In the genomic region with DNA sequence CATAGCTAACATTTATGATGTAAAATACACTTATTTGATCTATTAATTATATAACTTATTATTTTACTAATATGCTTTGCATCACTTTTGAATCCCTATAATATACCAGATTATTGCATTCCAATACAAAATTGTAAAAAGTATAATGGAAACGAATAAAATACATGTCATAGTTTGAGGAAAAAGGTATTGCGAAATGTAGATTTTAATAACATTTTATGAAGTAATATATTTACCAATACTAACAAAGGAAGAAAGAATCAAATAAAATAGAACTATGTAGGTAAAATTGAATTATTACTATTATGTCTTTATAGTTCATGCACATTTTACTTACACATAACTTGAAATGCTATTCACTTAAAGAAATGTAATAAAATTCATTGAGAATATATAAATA, we compare ENCODE assay signal across 25 cellular contexts.
DNase-seq lines count a peak whose midpoint lies in the region; ATAC-seq, FAIRE-seq and TF ChIP-seq lines count a peak whose summit lies in the region.
"Had no signal": no experiment of that assay in that cellular context is flagged by ENCODE, and none has a peak within 500 bp of the region (broad histone marks: within the 10 kb centered on the region; RNA-seq: fewer than 3 reads in every experiment).

No MANE protein-coding gene starts in this region.

- H3K23ac ChIP-seq in IMR-90 (ENCODE audit: low read depth, low read length), result no peak overlapping the region

- H3K4me1 ChIP-seq in IMR-90 (ENCODE audit: control insufficient read depth, insufficient read depth, low read length) (no peaks in the 10 kb centered on the region), K562 (replicated peaks in 1 of 2; ENCODE audit: control insufficient read depth in 2 of 2, insufficient read depth in 2 of 2, low read length in 2 of 2) (no peaks in the 10 kb centered on the region)
- H3K4me1 ChIP-seq: A549, BE2C, HAP-1 had no signal

- H3K4ac ChIP-seq in IMR-90 (ENCODE audit: low read depth, low read length), result no peak overlapping the region

- no peaks in the 10 kb centered on the region for H3K79me2 ChIP-seq in K562 (ENCODE audit: control insufficient read depth, insufficient read depth, low read length)

- no CpG with 5 or more reads among the region's 2 CpGs for WGBS in IMR-90 (ENCODE audit: extremely low coverage in 2 of 2, insufficient read length in 1 of 2), 2 experiments
- 2% methylated on average over 2 of the region's 2 CpGs for WGBS in K562 (ENCODE audit: insufficient coverage, low coverage, missing lambda C conversion rate)

- no peak overlapping the region for H2AK5ac ChIP-seq in IMR-90 (ENCODE audit: low read depth, low read length)

- no peak overlapping the region for H4K8ac ChIP-seq in IMR-90 (ENCODE audit: low read depth in 2 of 2, low read length in 2 of 2)

- no peak for TF ChIP-seq RAD21 in IMR-90 (IDR thresholded peaks at IDR 0.05; ENCODE audit: low read length)
- TF ChIP-seq RAD21 in K562 (CRISPR knock-in tag; conservative IDR thresholded peaks at IDR 0.05 in 1 of 2, IDR thresholded peaks at IDR 0.05 in 1 of 2), result no peak

- no peak overlapping the region for H3K9ac ChIP-seq in IMR-90 (ENCODE audit: low read depth, low read length)
- no peak overlapping the region for H3K9ac ChIP-seq in K562 (ENCODE audit: insufficient read depth in 1 of 2, low read depth in 2 of 2, low read length in 2 of 2)
- H3K9ac ChIP-seq: BLaER1 treated with 17β-estradiol and CSF1 and Interleukin-3, amounts not matched to agents 10 nM and 100 nM had no signal

- H3K56ac ChIP-seq in IMR-90 (ENCODE audit: extremely low read depth, insufficient read depth, low read length), result no peak overlapping the region

- H3K4me2 ChIP-seq in IMR-90 (ENCODE audit: low read depth, low read length), result no peak overlapping the region
- no peak overlapping the region for H3K4me2 ChIP-seq in K562 (ENCODE audit: insufficient read depth, low read length)
- H3K4me2 ChIP-seq: A549; BLaER1 treated with 17β-estradiol and CSF1 and Interleukin-3, amounts not matched to agents 10 nM and 100 nM; GM23338 had no signal

- CTCF ChIA-PET in IMR-90 (lab: Yijun Ruan, JAX), result no interaction called here
- CTCF ChIA-PET in K562 (lab: Yijun Ruan, JAX; ENCODE audit: low intra/inter-chr PET ratio), result no interaction called here
- CTCF ChIA-PET in RWPE1 (lab: Yijun Ruan, JAX), result no interaction called here

- TF ChIP-seq POLR2A in IMR-90 (IDR thresholded peaks at IDR 0.05; ENCODE audit: low read depth, low read length) (no peak), K562 (conservative IDR thresholded peaks at IDR 0.05) (no peak)

- no peak overlapping the region for H3K27ac ChIP-seq in IMR-90 (ENCODE audit: insufficient read depth, low read length)
- no peak overlapping the region for H3K27ac ChIP-seq in K562 (ENCODE audit: extremely low read depth, low read depth, low read length)
- H3K27ac ChIP-seq in RWPE1, result no peak overlapping the region
- H3K27ac ChIP-seq: A549; BLaER1 treated with 17β-estradiol and CSF1 and Interleukin-3, amounts not matched to agents 10 nM and 100 nM had no signal

- H2AFZ ChIP-seq in IMR-90 (replicated peaks; ENCODE audit: low read length, poor library complexity) (no peak overlapping the region), K562 (ENCODE audit: low read depth, low read length) (no peak overlapping the region)
- H2AFZ ChIP-seq: GM23338 had no signal

- H3K9me1 ChIP-seq in IMR-90 (ENCODE audit: insufficient read depth, low read length) (no peaks in the 10 kb centered on the region), K562 (ENCODE audit: control insufficient read depth, insufficient read depth, low read length) (no peaks in the 10 kb centered on the region)

- H3K4me1 Mint-ChIP-seq in activated naive CD8-positive, alpha-beta T cell treated with anti-CD3 and anti-CD28 coated beads, Interleukin-2, amount 50 U/mL, for 24 hours, result no peaks in the 10 kb centered on the region
- H3K4me1 Mint-ChIP-seq: CD14-positive monocyte; CD8-positive, alpha-beta memory T cell; GM23338 had no signal

- no peak overlapping the region for H3K4me3 Mint-ChIP-seq in activated naive CD8-positive, alpha-beta T cell treated with anti-CD3 and anti-CD28 coated beads, Interleukin-2, amount 50 U/mL, for 24 hours
- H3K4me3 Mint-ChIP-seq: CD14-positive monocyte; CD4-positive, alpha-beta T cell; CD8-positive, alpha-beta memory T cell; GM23338; HFFc6 had no signal

- H2BK15ac ChIP-seq in IMR-90 (ENCODE audit: low read depth, low read length), result no peak overlapping the region

- no peak overlapping the region for H4K91ac ChIP-seq in IMR-90 (ENCODE audit: insufficient read depth, low read depth, low read length)

- H3K27me3 Mint-ChIP-seq in activated naive CD8-positive, alpha-beta T cell treated with anti-CD3 and anti-CD28 coated beads, Interleukin-2, amount 50 U/mL, for 24 hours, result no peaks in the 10 kb centered on the region
- H3K27me3 Mint-ChIP-seq: CD4-positive, alpha-beta T cell; CD8-positive, alpha-beta memory T cell had no signal

- POLR2A ChIA-PET in IMR-90 (lab: Charles Lee; ENCODE audit: unreplicated experiment) (no interaction called here), K562 (lab: Yijun Ruan, JAX) (no interaction called here), RWPE1 (lab: Yijun Ruan, JAX; ENCODE audit: low non-redundant PET) (no interaction called here)

- H3K27me3 ChIP-seq in IMR-90 (ENCODE audit: control insufficient read depth, insufficient read depth, low read length), result no peaks in the 10 kb centered on the region
- no peaks in the 10 kb centered on the region for H3K27me3 ChIP-seq in K562 (ENCODE audit: control insufficient read depth in 2 of 2, insufficient read depth in 2 of 2, low read length in 2 of 2)
- H3K27me3 ChIP-seq: BE2C; BLaER1 treated with 17β-estradiol and CSF1 and Interleukin-3, amounts not matched to agents 10 nM and 100 nM had no signal

- H2AK9ac ChIP-seq in IMR-90 (replicated peaks; ENCODE audit: low read depth, low read length, poor library complexity), result no peak overlapping the region

- H2BK20ac ChIP-seq in IMR-90 (ENCODE audit: low read depth, low read length), result no peak overlapping the region

- no peak for TF ChIP-seq CTCF in IMR-90 (conservative IDR thresholded peaks at IDR 0.05; ENCODE audit: low read depth, low read length)
- no peak for TF ChIP-seq CTCF in K562 (IDR thresholded peaks at IDR 0.05 in 2 of 3, conservative IDR thresholded peaks at IDR 0.05 in 1 of 3; ENCODE audit: insufficient read depth in 2 of 3, low read depth in 1 of 3, low read length in 3 of 3)
- no peak for TF ChIP-seq CTCF in RWPE1 (conservative IDR thresholded peaks at IDR 0.05; ENCODE audit: low read depth)

- DNase-seq in IMR-90, result no peak
- DNase-seq in K562 (ENCODE audit: extremely low read depth in 1 of 4, low spot score in 3 of 4), result no peak
- no peak for DNase-seq in frontal cortex (ENCODE audit: low spot score in 2 of 2)
- no peak for DNase-seq in NCI-H748 (lab: John Stamatoyannopoulos, UW; ENCODE audit: unreplicated experiment)
- no peak for DNase-seq in RWPE1 (ENCODE audit: low spot score)
- no peak for DNase-seq in activated naive CD8-positive, alpha-beta T cell treated with anti-CD3 and anti-CD28 coated beads, Interleukin-2, amount 50 U/mL, for 24 hours
- DNase-seq: ACHN; AML-193; BE2C; CD4-positive, alpha-beta T cell; CD8-positive, alpha-beta memory T cell; DMS 273 treated with DMSO at 0.1 percent for 48 hours; DMS79; EL; GDM1; HFFc6 had no signal

- in situ Hi-C loops in IMR-90 (cut with MboI; ENCODE audit: low sequenced_read_pairs) (no loop called here), K562 (cut with MboI) (no loop called here)

- no peak overlapping the region for H2BK5ac ChIP-seq in IMR-90 (ENCODE audit: low read depth, low read length, poor library complexity, severe bottlenecking)

- H3K36me3 ChIP-seq in IMR-90 (ENCODE audit: control insufficient read depth, insufficient read depth, low read length), result no peaks in the 10 kb centered on the region
- H3K36me3 ChIP-seq in K562 (ENCODE audit: control insufficient read depth, insufficient read depth, low read length), result no peaks in the 10 kb centered on the region
- H3K36me3 ChIP-seq: BE2C; BLaER1 treated with 17β-estradiol and CSF1 and Interleukin-3, amounts not matched to agents 10 nM and 100 nM; HAP-1 had no signal

- dilution Hi-C loops in IMR-90 (cut with HindIII; ENCODE audit: low sequenced_read_pairs, unreplicated experiment), result no loop called here

- no peaks in the 10 kb centered on the region for H3K36me3 Mint-ChIP-seq in activated naive CD8-positive, alpha-beta T cell treated with anti-CD3 and anti-CD28 coated beads, Interleukin-2, amount 50 U/mL, for 24 hours (ENCODE audit: low read depth)
- H3K36me3 Mint-ChIP-seq: CD14-positive monocyte; CD8-positive, alpha-beta memory T cell had no signal

- no peaks in the 10 kb centered on the region for H4K20me1 ChIP-seq in IMR-90 (ENCODE audit: insufficient read depth, low read length)
- no peaks in the 10 kb centered on the region for H4K20me1 ChIP-seq in K562 (replicated peaks; ENCODE audit: control insufficient read depth, insufficient read depth, low read length)
- H4K20me1 ChIP-seq: BLaER1 treated with 17β-estradiol and CSF1 and Interleukin-3, amounts not matched to agents 10 nM and 100 nM had no signal

- H4K5ac ChIP-seq in IMR-90 (ENCODE audit: low read depth, low read length), result no peak overlapping the region

- H3K14ac ChIP-seq in IMR-90 (replicated peaks; ENCODE audit: low read depth, low read length), result no peak overlapping the region

- TF ChIP-seq EP300 in K562 (IDR thresholded peaks at IDR 0.05; ENCODE audit: low read length), result no peak

- no peaks in the 10 kb centered on the region for H3K79me1 ChIP-seq in IMR-90 (ENCODE audit: low read depth in 1 of 2, low read length in 2 of 2)

- intact Hi-C loops in IMR-90 (cut with micrococcal nuclease), result no loop called here
- intact Hi-C loops in K562 (cut with micrococcal nuclease), result no loop called here

- no peak overlapping the region for H3K18ac ChIP-seq in IMR-90 (ENCODE audit: low read depth, low read length)

- ATAC-seq in IMR-90 (ENCODE audit: low read depth) (no peak), K562 (no peak)
- no peak for ATAC-seq in activated naive CD8-positive, alpha-beta T cell treated with anti-CD3 and anti-CD28 coated beads, Interleukin-2, amount 50 U/mL, for 24 hours
- ATAC-seq: A549, GM12878, GM23338 had no signal

- H3K27ac Mint-ChIP-seq in activated naive CD8-positive, alpha-beta T cell treated with anti-CD3 and anti-CD28 coated beads, Interleukin-2, amount 50 U/mL, for 24 hours, result no peak overlapping the region
- H3K27ac Mint-ChIP-seq: CD14-positive monocyte; CD4-positive, alpha-beta T cell; CD8-positive, alpha-beta memory T cell; GM23338; HFFc6 had no signal

- BruUV-seq in IMR-90 (replicated peaks; lab: Mats Ljungman, UMichigan) (no TSS peak), K562 (replicated peaks; lab: Mats Ljungman, UMichigan) (no TSS peak)

- H3K9me3 Mint-ChIP-seq in activated naive CD8-positive, alpha-beta T cell treated with anti-CD3 and anti-CD28 coated beads, Interleukin-2, amount 50 U/mL, for 24 hours, result peaks cover 19% of the 10 kb centered on the region
- H3K9me3 Mint-ChIP-seq: GM23338 had no signal

- H2BK120ac ChIP-seq in IMR-90 (ENCODE audit: low read depth, low read length), result no peak overlapping the region

- H3K4me3 ChIP-seq in IMR-90 (ENCODE audit: insufficient read depth, low read depth, low read length) (no peak overlapping the region), K562 (no peak overlapping the region)
- H3K4me3 ChIP-seq: A549; BLaER1 treated with 17β-estradiol and CSF1 and Interleukin-3, amounts not matched to agents 10 nM and 100 nM; GM12878; GM23338; HAP-1 had no signal

- FAIRE-seq in K562 (lab: Jason Lieb, UNC), result no peak
- peak; percentile 48 for FAIRE-seq in frontal cortex (lab: Jason Lieb, UNC)
- FAIRE-seq: A549, D721Med, GM12878, GM19239, H54 had no signal

- no peaks in the 10 kb centered on the region for H3K9me3 ChIP-seq in IMR-90 (ENCODE audit: control insufficient read depth, insufficient read depth, low read length)
- no peaks in the 10 kb centered on the region for H3K9me3 ChIP-seq in K562 (replicated peaks; ENCODE audit: control insufficient read depth, insufficient read depth, low read depth, low read length)
- H3K9me3 ChIP-seq: A549; BE2C; BLaER1 treated with 17β-estradiol and CSF1 and Interleukin-3, amounts not matched to agents 10 nM and 100 nM; HAP-1 had no signal
